Comparison of ENCODE assay signal across 8 cellular contexts in genomic region chr1:53837924-53838653, GRCh38. TPM values are rescaled to one million over a fixed set of nuclear protein-coding genes. Genes with fewer than 3 reads are reported as not detected.
DNase-seq lines count a peak whose midpoint lies in the region; ATAC-seq and TF ChIP-seq lines count a peak whose summit lies in the region.

Gene NDC1, minus strand, starts transcription at chr1:53838296. Its CDS starts 35 bp downstream, at chr1:53838261.

- peak within 1 kb of the TSS; percentile 91 for H3K27ac ChIP-seq in CD8-positive, alpha-beta T cell (ENCODE audit: low read depth, low read length)
- H3K27ac ChIP-seq in ectodermal cell (ENCODE audit: insufficient read depth, low read depth, low read length, poor library complexity, severe bottlenecking) (peak within 1 kb of the TSS; percentile 86), lower lobe of right lung (peak within 1 kb of the TSS; percentile 94)

- peak; percentile 77 to 93 (median 85) for DNase-seq in CD8-positive, alpha-beta T cell
- DNase-seq in HS-27A (ENCODE audit: low read depth) = peak; percentile 90
- peak; percentile 29 for DNase-seq in NK-92 (lab: John Stamatoyannopoulos, UW; ENCODE audit: unreplicated experiment)
- peak; percentile 72 to 79 for DNase-seq in activated CD8-positive, alpha-beta memory T cell treated with anti-CD3 and anti-CD28 coated beads for 1 hour (ENCODE audit: extremely low read depth in 1 of 2, low read depth in 1 of 2)
- DNase-seq in lower lobe of right lung = peak; percentile 93
- DNase-seq in stimulated activated CD4-positive, alpha-beta T cell treated with anti-CD3 and anti-CD28 coated beads, TNF-alpha, amount 100 ng/mL, for 24 hours (ENCODE audit: low read depth in 3 of 3) = peak; percentile 76 to 82 (median 79)

- peaks cover 9% of the 10 kb centered on the region for H3K36me3 Mint-ChIP-seq in CD8-positive, alpha-beta T cell

- intact Hi-C loops in CD8-positive, alpha-beta T cell (cut with DNase I, micrococcal nuclease) = loop anchor here (1.0 to 10.0 kb wide), 13 partner anchors 51 to 1783 kb away; partner anchors contain the start of genes CYB5RL (in 2 of the 2), MAGOH (in 2 of the 2), MRPL37 (in 2 of the 2) and TCEANC2 (in 2 of the 2)
- intact Hi-C loops in lower lobe of right lung (cut with DNase I) = no loop called here

- no peaks in the 10 kb centered on the region for H3K36me3 ChIP-seq in CD8-positive, alpha-beta T cell (ENCODE audit: insufficient read depth, low read length)
- H3K36me3 ChIP-seq in ectodermal cell (ENCODE audit: control insufficient read depth, insufficient read depth, low read length) (no peaks in the 10 kb centered on the region), lower lobe of right lung (no peaks in the 10 kb centered on the region)

- H3K27me3 ChIP-seq in CD8-positive, alpha-beta T cell (ENCODE audit: insufficient read depth, low read length) = no peaks in the 10 kb centered on the region
- H3K27me3 ChIP-seq in ectodermal cell (ENCODE audit: control insufficient read depth, insufficient read depth, low read length, poor library complexity, severe bottlenecking) (no peaks in the 10 kb centered on the region), lower lobe of right lung (ENCODE audit: low read depth) (no peaks in the 10 kb centered on the region)

- H3K27ac Mint-ChIP-seq in CD8-positive, alpha-beta T cell = peak within 1 kb of the TSS; percentile 98

- no peaks in the 10 kb centered on the region for H3K9me3 ChIP-seq in CD8-positive, alpha-beta T cell (ENCODE audit: low read length)
- H3K9me3 ChIP-seq in ectodermal cell (ENCODE audit: control insufficient read depth, low read length) (no peaks in the 10 kb centered on the region), lower lobe of right lung (no peaks in the 10 kb centered on the region)

- H3K27me3 Mint-ChIP-seq in CD8-positive, alpha-beta T cell (ENCODE audit: low read depth) = peaks cover 3% of the 10 kb centered on the region

- peak within 1 kb of the TSS; percentile 91 for H3K4me3 Mint-ChIP-seq in CD8-positive, alpha-beta T cell

- no peak for TF ChIP-seq CTCF in CD8-positive, alpha-beta T cell (IDR thresholded peaks at IDR 0.05)
- TF ChIP-seq CTCF in lower lobe of right lung (IDR thresholded peaks at IDR 0.05) = peak; percentile 22

- H3K9me3 Mint-ChIP-seq in CD8-positive, alpha-beta T cell = peaks cover 3% of the 10 kb centered on the region

- peak; percentile 90 for ATAC-seq in CD8-positive, alpha-beta T cell
- ATAC-seq in GM19467 (IDR thresholded peaks at IDR 0.05; ENCODE audit: unreplicated experiment) (peak; percentile 84), lower lobe of right lung (peak; percentile 98 to 99)

- 0% methylated on average over 59 of the region's 59 CpGs for WGBS in ectodermal cell, 2 experiments

- H3K4me3 ChIP-seq in CD8-positive, alpha-beta T cell (ENCODE audit: low read depth, low read length) = peak within 1 kb of the TSS; percentile 93
- H3K4me3 ChIP-seq in ectodermal cell (ENCODE audit: insufficient read depth, low read depth, low read length) = peak within 1 kb of the TSS; percentile 84
- H3K4me3 ChIP-seq in lower lobe of right lung = peak within 1 kb of the TSS; percentile 89

- peaks cover 26% of the 10 kb centered on the region for H3K4me1 Mint-ChIP-seq in CD8-positive, alpha-beta T cell (ENCODE audit: low read depth)

- peaks cover 16% of the 10 kb centered on the region for H3K4me1 ChIP-seq in CD8-positive, alpha-beta T cell (ENCODE audit: insufficient read depth, low read length)
- H3K4me1 ChIP-seq in ectodermal cell (ENCODE audit: control insufficient read depth, insufficient read depth, low read length) = no peaks in the 10 kb centered on the region
- peaks cover 8% of the 10 kb centered on the region for H3K4me1 ChIP-seq in lower lobe of right lung

- POLR2A ChIA-PET in CD8-positive, alpha-beta T cell (lab: Charles Lee) = interaction anchor here (0.6 to 1.6 kb wide), 6 partner anchors 10 to 215 kb away, joined by 3 to 4 read pairs (median 4); partner anchors contain the start of genes IFT25 and TMEM59

- CTCF ChIA-PET in CD8-positive, alpha-beta T cell (lab: Charles Lee) = interaction anchor here (3.8 kb wide), 1 partner anchor 23 kb away, joined by 21 read pairs; no protein-coding TSS in a partner anchor

RNA-seq across cellular contexts. Expression of gene NDC1, which starts in this region (rescaled TPM):
- 1 to 10 TPM; 6.1 to 6.6 TPM for total RNA-seq in CD8-positive, alpha-beta T cell
- polyA plus RNA-seq in ectodermal cell (2013, experiment 1 of 4) = 42.4 TPM
- polyA plus RNA-seq in ectodermal cell (2013, experiment 2 of 4) = 48.3 TPM
- 38.9 TPM for polyA plus RNA-seq in ectodermal cell (2013, experiment 3 of 4)
- polyA plus RNA-seq in ectodermal cell (2013, experiment 4 of 4) = 40.8 TPM
- 9.9 TPM for total RNA-seq in lower lobe of right lung

Comparison
In these comparisons a context has a peak if more than half of its experiments do, and no peak if none do; other contexts are left out.
1. Peak in every context shown above with its lines: DNase-seq, ATAC-seq, H3K4me3 ChIP-seq and H3K27ac ChIP-seq.
2. DNase-seq: peak in every context shown above with its lines; median percentile 93 in lower lobe of right lung; 90 in HS-27A; 85 in CD8-positive, alpha-beta T cell; 79 in stimulated activated CD4-positive, alpha-beta T cell treated with anti-CD3 and anti-CD28 coated beads, TNF-alpha, amount 100 ng/mL, for 24 hours; 76 in activated CD8-positive, alpha-beta memory T cell treated with anti-CD3 and anti-CD28 coated beads for 1 hour; 29 in NK-92.